8 cellular contexts compared by ENCODE assay signal in the genomic region with DNA sequence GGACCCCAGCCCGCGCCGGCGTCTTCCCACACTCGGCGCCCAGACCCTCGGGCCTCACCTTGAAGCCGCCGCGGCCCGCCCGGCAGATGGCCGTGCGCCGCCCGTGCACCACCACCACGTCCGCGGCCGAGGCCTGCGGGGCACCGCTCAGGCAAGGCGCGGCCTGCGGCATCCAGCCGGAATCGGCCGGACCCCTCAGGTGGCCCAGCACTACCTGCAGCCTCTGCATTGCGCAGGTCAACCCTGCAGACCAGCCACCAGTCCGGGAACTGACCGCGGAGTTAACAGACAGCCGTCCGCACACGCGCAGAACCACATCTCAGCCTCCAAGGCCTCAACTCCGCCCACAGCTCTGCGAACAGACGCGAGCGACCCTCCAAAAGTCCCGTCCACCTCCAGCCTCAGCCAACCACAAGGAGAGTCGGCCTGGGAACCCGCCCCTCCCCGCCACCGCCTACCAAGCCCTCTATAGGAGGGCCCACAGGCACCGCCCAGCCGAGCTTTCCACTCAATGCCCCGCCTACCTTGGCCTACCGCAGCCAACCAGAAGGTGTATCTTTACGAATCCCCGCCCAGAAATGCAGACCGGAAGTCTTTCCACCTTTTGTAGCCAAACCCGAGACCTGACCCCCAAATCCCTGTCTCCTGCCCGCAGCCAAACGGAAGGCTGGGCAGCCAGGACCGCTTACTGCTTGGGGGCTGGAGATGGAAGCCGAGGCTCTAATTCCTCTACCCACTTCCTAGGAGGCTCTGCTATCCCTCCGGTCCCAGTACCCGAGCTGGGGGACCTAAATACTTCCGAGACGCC. TPM values are rescaled to one million over a fixed set of nuclear protein-coding genes. Genes with fewer than 3 reads are reported as not detected.
A peak's percentile ranks its signal among the peaks of the same experiment; 100 is the strongest.
DNase-seq lines count a peak whose midpoint lies in the region; ATAC-seq lines count a peak whose summit lies in the region.

A gene with protein sequence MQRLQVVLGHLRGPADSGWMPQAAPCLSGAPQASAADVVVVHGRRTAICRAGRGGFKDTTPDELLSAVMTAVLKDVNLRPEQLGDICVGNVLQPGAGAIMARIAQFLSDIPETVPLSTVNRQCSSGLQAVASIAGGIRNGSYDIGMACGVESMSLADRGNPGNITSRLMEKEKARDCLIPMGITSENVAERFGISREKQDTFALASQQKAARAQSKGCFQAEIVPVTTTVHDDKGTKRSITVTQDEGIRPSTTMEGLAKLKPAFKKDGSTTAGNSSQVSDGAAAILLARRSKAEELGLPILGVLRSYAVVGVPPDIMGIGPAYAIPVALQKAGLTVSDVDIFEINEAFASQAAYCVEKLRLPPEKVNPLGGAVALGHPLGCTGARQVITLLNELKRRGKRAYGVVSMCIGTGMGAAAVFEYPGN (minus strand): TSS at position 321 of the 808 bp plus-strand sequence. CDS start 92 bp downstream, at position 229.

- ATAC-seq in natural killer cell treated with Interleukin-12 subunit alpha and Interleukin-12 subunit beta and Interleukin-15 and Interleukin-18, amount 100 ng/mL, for 72 hours: peak; percentile 96 to 97
- peak; percentile 94 for ATAC-seq in stimulated activated naive CD8-positive, alpha-beta T cell treated with anti-CD3 and anti-CD28 coated beads, Interleukin-15, Interleukin-2, amounts not matched to agents 100 U/mL and 50 U/mL, for 24 hours

- DNase-seq in ELF-1 (ENCODE audit: low read depth, low spot score) (peak; percentile 100), H7 (peak; percentile 95), M059J (ENCODE audit: low read depth) (peak; percentile 97), SHP77 (lab: John Stamatoyannopoulos, UW) (peak; percentile 95 to 98), fibroblast of peridontal ligament (ENCODE audit: extremely low read depth) (peak; percentile 98)
- DNase-seq in activated effector memory CD4-positive, alpha-beta T cell treated with Interleukin-2 at 50 U/mL for 16 hours: peak; percentile 96
- peak; percentile 100 for DNase-seq in natural killer cell treated with Interleukin-12 subunit alpha and Interleukin-12 subunit beta and Interleukin-15 and Interleukin-18, amount 100 ng/mL, for 72 hours (ENCODE audit: low spot score)
- peak; percentile 98 for DNase-seq in stimulated activated naive CD8-positive, alpha-beta T cell treated with anti-CD3 and anti-CD28 coated beads, Interleukin-15, Interleukin-2, amounts not matched to agents 100 U/mL and 50 U/mL, for 24 hours

- peaks cover 20% of the 10 kb centered on the region for H3K36me3 ChIP-seq in H7 (replicated peaks; ENCODE audit: control insufficient read depth, insufficient read depth, low read length)

- peak within 1 kb of the TSS; percentile 85 for H3K4me3 ChIP-seq in H7 (ENCODE audit: insufficient read depth, low read depth, low read length)

- H3K27me3 ChIP-seq in H7 (ENCODE audit: control insufficient read depth, insufficient read depth, low read length): peaks cover 5% of the 10 kb centered on the region; the same call in 1 of the 2 replicates

- peak within 1 kb of the TSS; percentile 99 for H3K4me3 Mint-ChIP-seq in natural killer cell treated with Interleukin-12 subunit alpha and Interleukin-12 subunit beta and Interleukin-15 and Interleukin-18, amount 100 ng/mL, for 72 hours

- H3K9me3 Mint-ChIP-seq in natural killer cell treated with Interleukin-12 subunit alpha and Interleukin-12 subunit beta and Interleukin-15 and Interleukin-18, amount 100 ng/mL, for 72 hours: no peaks in the 10 kb centered on the region

- peak within 1 kb of the TSS; percentile 96 to 97 for H3K27ac Mint-ChIP-seq in natural killer cell treated with Interleukin-12 subunit alpha and Interleukin-12 subunit beta and Interleukin-15 and Interleukin-18, amount 100 ng/mL, for 72 hours

- no peaks in the 10 kb centered on the region for H3K27me3 Mint-ChIP-seq in natural killer cell treated with Interleukin-12 subunit alpha and Interleukin-12 subunit beta and Interleukin-15 and Interleukin-18, amount 100 ng/mL, for 72 hours

- H3K36me3 Mint-ChIP-seq in natural killer cell treated with Interleukin-12 subunit alpha and Interleukin-12 subunit beta and Interleukin-15 and Interleukin-18, amount 100 ng/mL, for 72 hours: peaks cover 8% of the 10 kb centered on the region

- H3K4me1 Mint-ChIP-seq in natural killer cell treated with Interleukin-12 subunit alpha and Interleukin-12 subunit beta and Interleukin-15 and Interleukin-18, amount 100 ng/mL, for 72 hours (ENCODE audit: low read depth in 2 of 2): peaks cover 54 to 56% of the 10 kb centered on the region in 2 donors

RNA-seq across cellular contexts. Expression of the gene that starts here (rescaled TPM):
- total RNA-seq in H7 (2014; rRNA removed; shearing (Covaris generic)): 12.8 and 15.7 TPM in 2 replicates
- total RNA-seq in M059J (2014; rRNA removed; shearing (Covaris generic)): 10.0 and 13.2 TPM in 2 replicates
- total RNA-seq in natural killer cell treated with Interleukin-12 subunit alpha and Interleukin-12 subunit beta and Interleukin-15 and Interleukin-18, amount 100 ng/mL, for 72 hours: 10 to 100 TPM; 78.6 to 88.2 TPM

Comparison
In these comparisons a context has a peak if more than half of its experiments do, and no peak if none do; other contexts are left out.
1. Peak in every context shown above with its lines: DNase-seq, ATAC-seq and H3K4me3 ChIP-seq.